ENCODE assay signal across 16 cellular contexts in genomic region chr3:70805044-70805732, GRCh38.
DNase-seq lines count a peak whose midpoint lies in the region; ATAC-seq and TF ChIP-seq lines count a peak whose summit lies in the region.
"Had no signal": no experiment of that assay in that cellular context is flagged by ENCODE, and none has a peak within 500 bp of the region (broad histone marks: within the 10 kb centered on the region; RNA-seq: fewer than 3 reads in every experiment).

No MANE protein-coding gene starts in this region.

- no peak overlapping the region for H3K9ac ChIP-seq in mammary epithelial cell (ENCODE audit: insufficient read depth, low read length)

- H3K27ac ChIP-seq in mammary epithelial cell (ENCODE audit: insufficient read depth, low read depth, low read length) (no peak overlapping the region), tibial artery (peak overlapping the region in 1 of 2 donors; percentile 14)
- H3K27ac ChIP-seq: Peyer's patch had no signal

- H3K79me2 ChIP-seq in mammary epithelial cell (ENCODE audit: insufficient read depth, low read length), result no peaks in the 10 kb centered on the region

- no TSS peak for BruUV-seq in MCF 10A (replicated peaks; lab: Mats Ljungman, UMichigan)
- BruUV-seq in mammary epithelial cell (replicated peaks; lab: Mats Ljungman, UMichigan), result no TSS peak

- no peak for ATAC-seq in stimulated activated naive B cell treated with anti-CD40 and anti-IgM and Interleukin-4, amounts not matched to agents 10 μg/mL and 1 μg/mL and 100 μg/mL, for 72 hours (replicated peaks)
- ATAC-seq in HG03378 (IDR thresholded peaks at IDR 0.05; ENCODE audit: unreplicated experiment), result no peak
- ATAC-seq: GM12878 had no signal

- H3K4me3 ChIP-seq in mammary epithelial cell (replicated peaks in 1 of 3; ENCODE audit: insufficient read depth in 1 of 3, low read depth in 2 of 3, low read length in 3 of 3), result no peak overlapping the region
- H3K4me3 ChIP-seq in choroid plexus epithelial cell (ENCODE audit: low read depth, low read length), result no peak overlapping the region
- H3K4me3 ChIP-seq in kidney epithelial cell (ENCODE audit: low read depth, low read length), result no peak overlapping the region
- H3K4me3 ChIP-seq in tibial artery, result peak overlapping the region; percentile 13 to 28
- H3K4me3 ChIP-seq: GM12878, HAP-1, Peyer's patch had no signal

- peaks cover 86% of the 10 kb centered on the region for H3K27me3 Mint-ChIP-seq in MCF 10A (ENCODE audit: insufficient read depth, unreplicated experiment)
- peaks cover 9 to 11% of the 10 kb centered on the region in 2 donors for H3K27me3 Mint-ChIP-seq in stimulated activated naive B cell treated with anti-CD40 and anti-IgM and Interleukin-4, amounts not matched to agents 10 μg/mL and 1 μg/mL and 100 μg/mL, for 72 hours

- H3K9me3 ChIP-seq in mammary epithelial cell (replicated peaks; ENCODE audit: insufficient read depth, low read length), result no peaks in the 10 kb centered on the region
- H3K9me3 ChIP-seq in tibial artery, result no peaks in the 10 kb centered on the region
- H3K9me3 ChIP-seq: HAP-1, Peyer's patch had no signal

- H3K27ac Mint-ChIP-seq in MCF 10A (ENCODE audit: low read depth, unreplicated experiment), result no peak overlapping the region
- no peak overlapping the region for H3K27ac Mint-ChIP-seq in stimulated activated naive B cell treated with anti-CD40 and anti-IgM and Interleukin-4, amounts not matched to agents 10 μg/mL and 1 μg/mL and 100 μg/mL, for 72 hours
- H3K27ac Mint-ChIP-seq: activated CD4-positive, alpha-beta memory T cell treated with anti-CD3 and anti-CD28 coated beads for 36 hours; T-helper 2 cell treated with Interferon-gamma antibody and Interleukin-4, amounts not matched to agents 5 μg/mL and 100 μg/mL, for 36 hours had no signal

- H4K20me1 ChIP-seq in mammary epithelial cell (ENCODE audit: insufficient read depth, low read length), result no peaks in the 10 kb centered on the region

- H3K4me1 Mint-ChIP-seq in MCF 10A (ENCODE audit: insufficient read depth, unreplicated experiment), result no peaks in the 10 kb centered on the region
- no peaks in the 10 kb centered on the region for H3K4me1 Mint-ChIP-seq in stimulated activated naive B cell treated with anti-CD40 and anti-IgM and Interleukin-4, amounts not matched to agents 10 μg/mL and 1 μg/mL and 100 μg/mL, for 72 hours

- DNase-seq in MCF 10A (ENCODE audit: unreplicated experiment) (peak; percentile 13), mammary epithelial cell (no peak), choroid plexus epithelial cell (ENCODE audit: low read depth) (peak; percentile 73), kidney epithelial cell (ENCODE audit: low read depth) (peak; percentile 10), tibial artery (no peak), NCI-H1417 (lab: John Stamatoyannopoulos, UW) (no peak)
- no peak for DNase-seq in stimulated activated naive B cell treated with anti-CD40 and anti-IgM and Interleukin-4, amounts not matched to agents 10 μg/mL and 1 μg/mL and 100 μg/mL, for 72 hours
- DNase-seq: activated CD4-positive, alpha-beta memory T cell treated with anti-CD3 and anti-CD28 coated beads for 36 hours; kidney glomerular epithelial cell; NCI-H1105; Peyer's patch had no signal

- no peak for TF ChIP-seq CTCF in MCF 10A (IDR thresholded peaks at IDR 0.05; ENCODE audit: unreplicated experiment)
- no peak for TF ChIP-seq CTCF in mammary epithelial cell (conservative IDR thresholded peaks at IDR 0.05 in 1 of 2, IDR thresholded peaks at IDR 0.05 in 1 of 2; ENCODE audit: extremely low read depth in 1 of 2, insufficient read depth in 1 of 2, low read depth in 1 of 2, low read length in 2 of 2)
- peak; percentile 26 for TF ChIP-seq CTCF in choroid plexus epithelial cell (conservative IDR thresholded peaks at IDR 0.05; ENCODE audit: low read depth, low read length)
- TF ChIP-seq CTCF in kidney epithelial cell (IDR thresholded peaks at IDR 0.05; ENCODE audit: insufficient read depth, low read length, poor library complexity, severe bottlenecking), result no peak
- TF ChIP-seq CTCF in tibial artery (IDR thresholded peaks at IDR 0.05), result no peak

- POLR2A ChIA-PET in MCF 10A (lab: Yijun Ruan, JAX), result interaction anchor here (1.4 kb wide), 1 partner anchor 177 kb away, joined by 4 read pairs; no protein-coding TSS in a partner anchor

- H3K36me3 ChIP-seq in mammary epithelial cell (ENCODE audit: insufficient read depth, low read length) (no peaks in the 10 kb centered on the region), kidney epithelial cell (ENCODE audit: control insufficient read depth, insufficient read depth, low read length) (no peaks in the 10 kb centered on the region), tibial artery (no peaks in the 10 kb centered on the region)
- H3K36me3 ChIP-seq: HAP-1, Peyer's patch had no signal

- no peaks in the 10 kb centered on the region for H3K36me3 Mint-ChIP-seq in MCF 10A (ENCODE audit: insufficient read depth, unreplicated experiment)
- H3K36me3 Mint-ChIP-seq in stimulated activated naive B cell treated with anti-CD40 and anti-IgM and Interleukin-4, amounts not matched to agents 10 μg/mL and 1 μg/mL and 100 μg/mL, for 72 hours, result no peaks in the 10 kb centered on the region
- H3K36me3 Mint-ChIP-seq: activated CD4-positive, alpha-beta memory T cell treated with anti-CD3 and anti-CD28 coated beads for 36 hours had no signal

- H3K4me3 Mint-ChIP-seq in MCF 10A (ENCODE audit: unreplicated experiment), result no peak overlapping the region
- no peak overlapping the region for H3K4me3 Mint-ChIP-seq in stimulated activated naive B cell treated with anti-CD40 and anti-IgM and Interleukin-4, amounts not matched to agents 10 μg/mL and 1 μg/mL and 100 μg/mL, for 72 hours
- H3K4me3 Mint-ChIP-seq: activated CD4-positive, alpha-beta memory T cell treated with anti-CD3 and anti-CD28 coated beads for 36 hours; nephron; T-helper 2 cell treated with Interferon-gamma antibody and Interleukin-4, amounts not matched to agents 5 μg/mL and 100 μg/mL, for 36 hours had no signal

- in situ Hi-C loops in mammary epithelial cell (cut with MboI; ENCODE audit: low sequenced_read_pairs in 2 of 2), result no loop called here

- CTCF ChIA-PET in MCF 10A (lab: Yijun Ruan, JAX), result interaction anchor here (0.6 kb wide), 1 partner anchor 59 kb away, joined by 3 read pairs; no protein-coding TSS in a partner anchor
- CTCF ChIA-PET in mammary epithelial cell (lab: Charles Lee; ENCODE audit: low non-redundant PET), result no interaction called here

- H3K27me3 ChIP-seq in mammary epithelial cell (ENCODE audit: insufficient read depth, low read length) (peaks cover under 1% of the 10 kb centered on the region), kidney epithelial cell (ENCODE audit: control insufficient read depth, insufficient read depth, low read length) (no peaks in the 10 kb centered on the region), tibial artery (no peaks in the 10 kb centered on the region)
- H3K27me3 ChIP-seq: Peyer's patch had no signal

- H3K4me1 ChIP-seq in mammary epithelial cell (ENCODE audit: insufficient read depth, low read length), result no peaks in the 10 kb centered on the region
- H3K4me1 ChIP-seq in tibial artery, result peaks cover 0 to 25% (median 6%) of the 10 kb centered on the region in 4 donors
- H3K4me1 ChIP-seq: HAP-1, Peyer's patch had no signal

- H3K9me3 Mint-ChIP-seq in MCF 10A (ENCODE audit: unreplicated experiment), result no peaks in the 10 kb centered on the region
- no peaks in the 10 kb centered on the region for H3K9me3 Mint-ChIP-seq in stimulated activated naive B cell treated with anti-CD40 and anti-IgM and Interleukin-4, amounts not matched to agents 10 μg/mL and 1 μg/mL and 100 μg/mL, for 72 hours
- H3K9me3 Mint-ChIP-seq: activated CD4-positive, alpha-beta memory T cell treated with anti-CD3 and anti-CD28 coated beads for 36 hours; nephron; T-helper 2 cell treated with Interferon-gamma antibody and Interleukin-4, amounts not matched to agents 5 μg/mL and 100 μg/mL, for 36 hours had no signal

- no peak overlapping the region for H3K4me2 ChIP-seq in mammary epithelial cell (ENCODE audit: insufficient read depth, low read depth, low read length)

- intact Hi-C loops in MCF 10A (cut with micrococcal nuclease), result no loop called here
- intact Hi-C loops in mammary epithelial cell (cut with micrococcal nuclease), result no loop called here
- intact Hi-C loops in tibial artery (cut with DNase I; ENCODE audit: low total_unique reads), result no loop called here

- 81% methylated on average over 5 of the region's 5 CpGs for WGBS in mammary epithelial cell (ENCODE audit: low coverage, missing lambda C conversion rate)

- dilution Hi-C loops in mammary epithelial cell (cut with HindIII; ENCODE audit: low sequenced_read_pairs), result no loop called here

- H2AFZ ChIP-seq in mammary epithelial cell (ENCODE audit: low read depth, low read length), result no peak overlapping the region

Comparison
In these comparisons a context has a peak if more than half of its experiments do, and no peak if none do; other contexts are left out.
1. DNase-seq: peak in MCF 10A (single experiment), choroid plexus epithelial cell (single experiment) and kidney epithelial cell (single experiment); none in mammary epithelial cell (single experiment), tibial artery (0 of 2), NCI-H1417 (0 of 3) and stimulated activated naive B cell treated with anti-CD40 and anti-IgM and Interleukin-4, amounts not matched to agents 10 μg/mL and 1 μg/mL and 100 μg/mL, for 72 hours (single experiment).
2. H3K4me3 ChIP-seq: peak in tibial artery (2 of 2); none in mammary epithelial cell (0 of 3), choroid plexus epithelial cell (single experiment) and kidney epithelial cell (single experiment).